In the genomic region with DNA sequence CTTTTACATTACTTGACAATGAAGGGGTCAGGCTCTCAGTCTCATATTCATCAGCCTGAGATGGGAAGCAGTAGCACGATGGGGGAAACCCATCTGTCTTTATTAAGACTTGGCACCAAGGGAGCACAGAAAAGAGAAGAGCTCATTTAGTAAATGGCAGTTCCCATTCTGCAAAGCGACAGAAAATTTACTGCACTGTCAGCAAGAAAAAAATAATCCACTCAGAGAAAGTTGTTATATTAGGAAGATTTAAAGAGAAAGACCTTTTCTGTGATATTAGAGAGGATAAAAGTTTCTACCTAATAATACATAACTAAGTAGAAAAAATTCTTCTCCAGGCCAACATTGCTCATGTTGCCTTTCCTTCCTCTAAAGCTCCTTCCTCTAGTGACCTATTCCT, we compare ENCODE assay signal across 28 cellular contexts. TPM values are rescaled to one million over a fixed set of nuclear protein-coding genes. Genes with fewer than 3 reads are reported as not detected.
"Had no signal": no experiment of that assay in that cellular context is flagged by ENCODE, and none has a peak within 500 bp of the region (broad histone marks: within the 10 kb centered on the region; RNA-seq: fewer than 3 reads in every experiment).

No MANE protein-coding gene starts in this region.

- H3K36me3 ChIP-seq: SJSA1 had no signal

- H3K27me3 ChIP-seq: SJSA1 had no signal

- H3K4me3 Mint-ChIP-seq: IgD-negative memory B cell had no signal

- H3K9me3 Mint-ChIP-seq: IgD-negative memory B cell had no signal

- H3K36me3 Mint-ChIP-seq: IgD-negative memory B cell had no signal

- H3K4me1 ChIP-seq: SJSA1 had no signal

- H3K27ac Mint-ChIP-seq: IgD-negative memory B cell had no signal

- H3K27ac ChIP-seq: SJSA1, SK-N-MC had no signal

- H3K4me3 ChIP-seq: SJSA1, SK-N-MC had no signal

- DNase-seq: KBM-7; MV-4-11; NCI-H1048; NCI-H1105; NCI-H1436 treated with DMSO at 0.1 percent for 48 hours; NCI-H1694; NCI-H187 treated with DMSO at 0.1 percent for 48 hours; NCI-H2029 treated with DMSO at 0.1 percent for 48 hours; NCI-H2171 treated with DMSO at 0.1 percent for 48 hours; NCI-H345; NCI-H446 treated with DMSO at 0.1 percent for 48 hours; NCI-H510A treated with DMSO at 0.1 percent for 48 hours; NCI-H526; NCI-H748 treated with DMSO at 0.1 percent for 48 hours; NK-92 treated with Interleukin-12 subunit alpha and Interleukin-12 subunit beta, amount 100 ng/mL, for 24 hours; PC-3; SIG-M5 had no signal

- H3K9me3 ChIP-seq: SJSA1 had no signal

- ATAC-seq: Panc1, PC-3, Right ventricle myocardium inferior had no signal

RNA-seq across cellular contexts. Expression of a gene that starts 7.9 kb away (rescaled TPM):
- total RNA-seq: HT-29; LHCN-M2; MCF 10A; OCI-LY7; PC-3; Right ventricle myocardium inferior; RPMI7951; T-helper 1 cell treated with Interleukin-12 subunit alpha and Interleukin-12 subunit beta and Interleukin-4 antibody, amounts not matched to agents 30 ng/mL and 1 ng/mL, for 36 hours had no signal
- polyA plus RNA-seq: IgD-negative memory B cell had no signal
